Comparison of ENCODE assay signal across 18 cellular contexts in the genomic region with DNA sequence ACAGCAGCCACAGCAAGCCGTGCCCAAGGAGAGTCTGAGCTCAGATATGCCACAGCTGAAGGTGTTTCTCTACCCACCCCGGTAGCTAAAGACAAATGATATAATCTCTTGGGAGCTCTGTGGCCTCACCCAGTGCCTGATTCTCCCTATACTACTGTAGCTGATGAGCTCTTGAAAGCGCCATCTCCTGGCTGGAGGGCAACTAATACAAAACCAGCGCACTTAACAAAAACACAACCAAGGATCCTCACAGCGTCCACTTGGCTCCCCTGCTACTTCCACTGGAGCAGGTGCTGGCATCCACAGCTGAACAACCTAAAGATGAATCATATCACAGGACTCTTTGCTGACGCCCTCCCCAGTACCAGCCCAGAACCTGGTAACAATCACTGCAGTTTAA.
"Had no signal": no experiment of that assay in that cellular context is flagged by ENCODE, and none has a peak within 500 bp of the region (broad histone marks: within the 10 kb centered on the region; RNA-seq: fewer than 3 reads in every experiment).

No MANE protein-coding gene starts in this region.

- H3K4me1 Mint-ChIP-seq: activated CD4-positive, alpha-beta T cell treated with anti-CD3 and anti-CD28 coated beads for 36 hours; nephron had no signal

- H3K27me3 ChIP-seq: adrenal gland, esophagus squamous epithelium, right atrium auricular region, tibial nerve, uterus had no signal

- H3K27ac Mint-ChIP-seq: activated CD4-positive, alpha-beta T cell treated with anti-CD3 and anti-CD28 coated beads for 36 hours; nephron; progenitor cell of endocrine pancreas; stimulated activated naive CD8-positive, alpha-beta T cell treated with anti-CD3 and anti-CD28 coated beads, Interleukin-15, Interleukin-2, amounts not matched to agents 100 ng/mL and 50 ng/mL, for 24 hours had no signal

- H3K36me3 ChIP-seq: adrenal gland, esophagus squamous epithelium, lower lobe of right lung, right atrium auricular region, tibial nerve, uterus had no signal

- DNase-seq: activated CD4-positive, alpha-beta T cell treated with anti-CD3 and anti-CD28 coated beads for 36 hours; activated CD4-positive, alpha-beta T cell treated with anti-CD3 and anti-CD28 coated beads, Interleukin-2, amount 50 U/mL, for 48 hours; activated gamma-delta T cell; adrenal gland; dermis blood vessel endothelial cell; effector memory CD4-positive, alpha-beta T cell; esophagus squamous epithelium; left colon; lower lobe of right lung; midbrain; T-helper 2 cell; uterus had no signal

- H3K27me3 Mint-ChIP-seq: activated CD4-positive, alpha-beta T cell treated with anti-CD3 and anti-CD28 coated beads for 36 hours; progenitor cell of endocrine pancreas; stimulated activated naive CD8-positive, alpha-beta T cell treated with anti-CD3 and anti-CD28 coated beads, Interleukin-15, Interleukin-2, amounts not matched to agents 100 ng/mL and 50 ng/mL, for 24 hours had no signal

- H3K9me3 ChIP-seq: adrenal gland, uterus had no signal

- H3K4me3 Mint-ChIP-seq: activated CD4-positive, alpha-beta T cell treated with anti-CD3 and anti-CD28 coated beads for 36 hours; nephron; stimulated activated naive CD8-positive, alpha-beta T cell treated with anti-CD3 and anti-CD28 coated beads, Interleukin-15, Interleukin-2, amounts not matched to agents 100 ng/mL and 50 ng/mL, for 24 hours had no signal

- H3K27ac ChIP-seq: adrenal gland, esophagus squamous epithelium, lower lobe of right lung, right atrium auricular region, tibial nerve, uterus had no signal

- H3K4me1 ChIP-seq: adrenal gland, esophagus squamous epithelium, lower lobe of right lung, right atrium auricular region, tibial nerve, uterus had no signal

- ATAC-seq: activated CD4-positive, alpha-beta T cell treated with anti-CD3 and anti-CD28 coated beads for 36 hours; activated naive CD4-positive, alpha-beta T cell treated with anti-CD3 and anti-CD28 coated beads, Interleukin-2, amount 50 U/mL, for 72 hours; left colon; lower lobe of right lung had no signal

- H3K4me3 ChIP-seq: adrenal gland, esophagus squamous epithelium, lower lobe of right lung, right atrium auricular region, tibial nerve, uterus had no signal
